ENCODE assay signal across 11 cellular contexts in genomic region chr12:31773223-31773750, GRCh38. TPM values are rescaled to one million over a fixed set of nuclear protein-coding genes. Genes with fewer than 3 reads are reported as not detected.
DNase-seq lines count a peak whose midpoint lies in the region; ATAC-seq and TF ChIP-seq lines count a peak whose summit lies in the region.
"Had no signal": no experiment of that assay in that cellular context is flagged by ENCODE, and none has a peak within 500 bp of the region (broad histone marks: within the 10 kb centered on the region; RNA-seq: fewer than 3 reads in every experiment).

No MANE protein-coding gene starts in this region.

- H3K4me1 Mint-ChIP-seq in activated T-cell treated with anti-CD3 and anti-CD28 coated beads, Interleukin-2, amount 50 U/mL, for 24 hours (ENCODE audit: low read depth) = peaks cover 16% of the 10 kb centered on the region

- H3K27ac Mint-ChIP-seq in activated T-cell treated with anti-CD3 and anti-CD28 coated beads, Interleukin-2, amount 50 U/mL, for 24 hours = no peak overlapping the region

- H3K4me3 ChIP-seq in BLaER1 treated with 17β-estradiol and CSF1 and Interleukin-3, amounts not matched to agents 10 nM and 100 nM = no peak overlapping the region
- H3K4me3 ChIP-seq in OCI-LY1 (ENCODE audit: low read depth, low read length, poor library complexity, severe bottlenecking) = no peak overlapping the region
- H3K4me3 ChIP-seq in testis = no peak overlapping the region
- H3K4me3 ChIP-seq: SK-N-MC had no signal

- H3K4me2 ChIP-seq in BLaER1 treated with 17β-estradiol and CSF1 and Interleukin-3, amounts not matched to agents 10 nM and 100 nM = peak overlapping the region in 6 of 11 experiments; percentile 1 to 49 (median 16); a peak in 3 of 22 replicates
- H3K4me2 ChIP-seq in OCI-LY1 (ENCODE audit: low read length) = no peak overlapping the region

- 49 to 66% methylated on average over 2 of the region's 2 CpGs for WGBS in testis, 2 donors

- intact Hi-C loops in testis (cut with DNase I; ENCODE audit: low total_unique reads) = no loop called here

- no peak for TF ChIP-seq CTCF in OCI-LY1 (IDR thresholded peaks at IDR 0.05; ENCODE audit: low read length)
- no peak for TF ChIP-seq CTCF in testis (IDR thresholded peaks at IDR 0.05)

- H3K9me3 ChIP-seq in BLaER1 treated with 17β-estradiol and CSF1 and Interleukin-3, amounts not matched to agents 10 nM and 100 nM (replicated peaks in 1 of 11) = peaks cover 0 to 10% (median 4%) of the 10 kb centered on the region in 11 experiments; a peak in 5 of 22 replicates
- H3K9me3 ChIP-seq in OCI-LY1 (ENCODE audit: low read length) = no peaks in the 10 kb centered on the region
- H3K9me3 ChIP-seq in testis = no peaks in the 10 kb centered on the region

- no peaks in the 10 kb centered on the region for H4K20me1 ChIP-seq in BLaER1 treated with 17β-estradiol and CSF1 and Interleukin-3, amounts not matched to agents 10 nM and 100 nM
- no peaks in the 10 kb centered on the region for H4K20me1 ChIP-seq in OCI-LY1 (ENCODE audit: insufficient read depth, low read length)

- ATAC-seq in GM21390 (IDR thresholded peaks at IDR 0.05; ENCODE audit: unreplicated experiment) (peak; percentile 72), HG03097 (IDR thresholded peaks at IDR 0.05; ENCODE audit: low FRiP score, unreplicated experiment) (no peak)

- no peak overlapping the region for H3K9ac ChIP-seq in BLaER1 treated with 17β-estradiol and CSF1 and Interleukin-3, amounts not matched to agents 10 nM and 100 nM
- H3K9ac ChIP-seq in OCI-LY1 (ENCODE audit: low read length) = no peak overlapping the region

- no peaks in the 10 kb centered on the region for H3K36me3 ChIP-seq in BLaER1 treated with 17β-estradiol and CSF1 and Interleukin-3, amounts not matched to agents 10 nM and 100 nM
- H3K36me3 ChIP-seq in OCI-LY1 (ENCODE audit: insufficient read depth, low read length) (no peaks in the 10 kb centered on the region), testis (ENCODE audit: low read depth, missing control alignments) (no peaks in the 10 kb centered on the region)

- H3K9me2 ChIP-seq in OCI-LY1 (ENCODE audit: low read depth, low read length) = no peaks in the 10 kb centered on the region

- H3K9me3 Mint-ChIP-seq in activated T-cell treated with anti-CD3 and anti-CD28 coated beads, Interleukin-2, amount 50 U/mL, for 24 hours = no peaks in the 10 kb centered on the region

- no peaks in the 10 kb centered on the region for H3K36me3 Mint-ChIP-seq in activated T-cell treated with anti-CD3 and anti-CD28 coated beads, Interleukin-2, amount 50 U/mL, for 24 hours (ENCODE audit: low read depth)

- no peak overlapping the region for H3K27ac ChIP-seq in BLaER1 treated with 17β-estradiol and CSF1 and Interleukin-3, amounts not matched to agents 10 nM and 100 nM
- peak overlapping the region; percentile 22 for H3K27ac ChIP-seq in OCI-LY1 (ENCODE audit: low read depth, low read length, poor library complexity, severe bottlenecking)
- H3K27ac ChIP-seq in testis = no peak overlapping the region
- H3K27ac ChIP-seq: SK-N-MC had no signal

- no peak overlapping the region for H3K4me3 Mint-ChIP-seq in activated T-cell treated with anti-CD3 and anti-CD28 coated beads, Interleukin-2, amount 50 U/mL, for 24 hours

- no peaks in the 10 kb centered on the region for H3F3A ChIP-seq in OCI-LY1 (ENCODE audit: insufficient read depth, low read length)

- peaks cover 5 to 21% (median 7%) of the 10 kb centered on the region in 10 experiments; a peak in 14 of 20 replicates for H3K4me1 ChIP-seq in BLaER1 treated with 17β-estradiol and CSF1 and Interleukin-3, amounts not matched to agents 10 nM and 100 nM
- H3K4me1 ChIP-seq in OCI-LY1 (ENCODE audit: insufficient read depth, low read length, severe bottlenecking) (peaks cover 13% of the 10 kb centered on the region), testis (no peaks in the 10 kb centered on the region)

- H3K79me2 ChIP-seq in OCI-LY1 (ENCODE audit: insufficient read depth, low read length) = no peaks in the 10 kb centered on the region

- H2AFZ ChIP-seq in OCI-LY1 (ENCODE audit: low read length) = no peak overlapping the region

- no peaks in the 10 kb centered on the region for H3K27me3 Mint-ChIP-seq in activated T-cell treated with anti-CD3 and anti-CD28 coated beads, Interleukin-2, amount 50 U/mL, for 24 hours

- no peak for TF ChIP-seq POLR2A in testis (IDR thresholded peaks at IDR 0.05)

- DNase-seq in iris pigment epithelial cell (ENCODE audit: low read depth) = peak; percentile 37
- no peak for DNase-seq in activated T-cell treated with anti-CD3 and anti-CD28 coated beads, Interleukin-2, amount 50 U/mL, for 24 hours
- DNase-seq in testis = no peak
- DNase-seq in COLO829 (ENCODE audit: low spot score) = no peak
- DNase-seq: central memory CD4-positive, alpha-beta T cell; NCI-H1048 had no signal

- H3K27me3 ChIP-seq in BLaER1 treated with 17β-estradiol and CSF1 and Interleukin-3, amounts not matched to agents 10 nM and 100 nM = no peaks in the 10 kb centered on the region
- H3K27me3 ChIP-seq in OCI-LY1 (ENCODE audit: insufficient read depth, low read length) (no peaks in the 10 kb centered on the region), testis (no peaks in the 10 kb centered on the region)

RNA-seq across cellular contexts. Expression of gene AMN1, which starts 44.5 kb away (rescaled TPM):
- 10 to 100 TPM; 44.9 to 51.1 TPM for total RNA-seq in testis
- polyA plus RNA-seq in testis (ENCODE audit: insufficient read depth, low read depth, low replicate concordance) = 127 TPM
